Comparison of ENCODE assay signal across 17 cellular contexts in the genomic region with DNA sequence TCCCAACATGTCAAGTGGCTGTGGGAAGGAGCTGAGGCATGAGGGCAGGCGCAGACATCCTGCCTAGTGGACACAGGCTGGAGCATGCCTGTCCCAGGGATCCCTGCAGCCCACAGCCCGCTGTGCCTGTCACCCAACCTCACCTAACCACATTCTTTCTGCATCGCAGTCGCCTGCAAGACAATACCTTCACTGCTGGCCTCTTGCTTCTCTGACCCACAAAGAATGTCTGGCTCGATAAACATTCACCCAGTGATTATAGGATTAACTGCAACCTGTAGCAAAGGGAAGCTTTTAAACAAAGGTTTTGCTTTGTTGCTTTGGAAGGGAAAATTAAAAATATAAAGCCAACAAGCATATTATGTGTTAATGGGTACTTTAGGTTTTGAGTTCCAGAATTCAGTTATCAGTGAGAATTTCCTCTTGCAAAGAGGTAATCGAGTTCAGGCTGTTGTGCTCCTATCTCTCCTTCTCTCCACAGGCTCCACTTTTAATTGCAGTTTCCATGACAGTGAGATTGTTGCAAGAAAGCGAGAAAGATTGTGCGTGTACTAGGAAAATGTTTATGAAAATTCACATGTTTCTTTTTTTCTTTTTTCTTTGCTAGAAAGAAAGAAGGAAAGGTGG. TPM values are rescaled to one million over a fixed set of nuclear protein-coding genes. Genes with fewer than 3 reads are reported as not detected.
DNase-seq lines count a peak whose midpoint lies in the region; ATAC-seq lines count a peak whose summit lies in the region.
"Had no signal": no experiment of that assay in that cellular context is flagged by ENCODE, and none has a peak within 500 bp of the region (broad histone marks: within the 10 kb centered on the region; RNA-seq: fewer than 3 reads in every experiment).

No MANE protein-coding gene starts in this region.

- no peaks in the 10 kb centered on the region for H3K4me1 Mint-ChIP-seq in activated T-cell treated with anti-CD3 and anti-CD28 coated beads, Interleukin-2, amount 50 U/mL, for 72 hours (ENCODE audit: low read depth)

- no peak overlapping the region for H3K4me3 Mint-ChIP-seq in activated T-cell treated with anti-CD3 and anti-CD28 coated beads, Interleukin-2, amount 50 U/mL, for 72 hours
- H3K4me3 Mint-ChIP-seq: natural killer cell treated with Interleukin-12 subunit alpha and Interleukin-12 subunit beta and Interleukin-15 and Interleukin-18, amount 100 ng/mL, for 72 hours had no signal

- no peaks in the 10 kb centered on the region for H3K36me3 ChIP-seq in ES-I3 (ENCODE audit: insufficient read depth, low read length)

- peaks cover 8% of the 10 kb centered on the region for H3K27me3 Mint-ChIP-seq in activated T-cell treated with anti-CD3 and anti-CD28 coated beads, Interleukin-2, amount 50 U/mL, for 72 hours (ENCODE audit: low read depth)

- H3K9me3 Mint-ChIP-seq in activated T-cell treated with anti-CD3 and anti-CD28 coated beads, Interleukin-2, amount 50 U/mL, for 72 hours = peaks cover 0 to 2% of the 10 kb centered on the region in 2 donors
- H3K9me3 Mint-ChIP-seq: natural killer cell treated with Interleukin-12 subunit alpha and Interleukin-12 subunit beta and Interleukin-15 and Interleukin-18, amount 100 ng/mL, for 72 hours had no signal

- H3K9ac ChIP-seq in ES-I3 (ENCODE audit: low read depth, low read length) = peak overlapping the region; percentile 9; the same call in 1 of the 2 replicates

- ATAC-seq in esophagus mucosa (peak; percentile 98), GM21737 (IDR thresholded peaks at IDR 0.05; ENCODE audit: unreplicated experiment) (no peak), HG03039 (IDR thresholded peaks at IDR 0.05; ENCODE audit: unreplicated experiment) (no peak)
- no peak for ATAC-seq in activated T-cell treated with anti-CD3 and anti-CD28 coated beads, Interleukin-2, amount 50 U/mL, for 72 hours (replicated peaks in 1 of 2)
- ATAC-seq: natural killer cell treated with Interleukin-12 subunit alpha and Interleukin-12 subunit beta and Interleukin-15 and Interleukin-18, amount 100 ng/mL, for 72 hours had no signal

- H3K9me3 ChIP-seq in ES-I3 (ENCODE audit: control insufficient read depth, insufficient read depth, low read length) = no peaks in the 10 kb centered on the region

- peaks cover 20% of the 10 kb centered on the region for H3K4me1 ChIP-seq in ES-I3 (ENCODE audit: insufficient read depth, low read length)

- DNase-seq in M059J (ENCODE audit: low read depth) = peak; percentile 27
- DNase-seq in myocyte (ENCODE audit: low read depth) = peak; percentile 42
- DNase-seq in activated T-cell treated with anti-CD3 and anti-CD28 coated beads, Interleukin-2, amount 50 U/mL, for 72 hours = no peak
- no peak for DNase-seq in inferior parietal cortex (ENCODE audit: extremely low spot score)
- DNase-seq: activated CD4-positive, alpha-beta T cell treated with anti-CD3 and anti-CD28 coated beads, Interleukin-2, amount 50 U/mL, for 1 hour; activated gamma-delta T cell; caudate nucleus; Karpas-422; NCI-H2029; stimulated activated CD4-positive, alpha-beta T cell treated with anti-CD3 and anti-CD28 coated beads, Interleukin-15, amount 100 ng/mL, for 24 hours had no signal

- no peak overlapping the region for H3K27ac Mint-ChIP-seq in activated T-cell treated with anti-CD3 and anti-CD28 coated beads, Interleukin-2, amount 50 U/mL, for 72 hours
- H3K27ac Mint-ChIP-seq: natural killer cell treated with Interleukin-12 subunit alpha and Interleukin-12 subunit beta and Interleukin-15 and Interleukin-18, amount 100 ng/mL, for 72 hours had no signal

- H3K36me3 Mint-ChIP-seq in activated T-cell treated with anti-CD3 and anti-CD28 coated beads, Interleukin-2, amount 50 U/mL, for 72 hours (ENCODE audit: insufficient read depth in 2 of 2) = peaks cover 0 to 2% of the 10 kb centered on the region in 2 donors
- H3K36me3 Mint-ChIP-seq: natural killer cell treated with Interleukin-12 subunit alpha and Interleukin-12 subunit beta and Interleukin-15 and Interleukin-18, amount 100 ng/mL, for 72 hours had no signal

RNA-seq across cellular contexts. Expression of a gene that starts 40.0 kb away (rescaled TPM):
- not detected in 2 replicates for total RNA-seq in M059J (2014; rRNA removed; shearing (Covaris generic))
- total RNA-seq in esophagus mucosa = 0.08 TPM
- total RNA-seq in myocyte = not detected in 2 replicates
- not detected for polyA plus RNA-seq in myocyte (2012)
- under 1 TPM in 1 of 2 donors, not detected in 1; 0.07 TPM for total RNA-seq in activated T-cell treated with anti-CD3 and anti-CD28 coated beads, Interleukin-2, amount 50 U/mL, for 72 hours
- total RNA-seq: fibroblast of lung; natural killer cell treated with Interleukin-12 subunit alpha and Interleukin-12 subunit beta and Interleukin-15 and Interleukin-18, amount 100 ng/mL, for 72 hours; T-helper 2 cell treated with Interferon-gamma antibody and Interleukin-4, amounts not matched to agents 100 ng/mL and 5 ng/mL, for 36 hours had no signal
- polyA plus RNA-seq: fibroblast of lung had no signal

Comparison
In these comparisons a context has a peak if more than half of its experiments do, and no peak if none do; other contexts are left out.
1. DNase-seq: peak in M059J (single experiment) and myocyte (single experiment); none in activated T-cell treated with anti-CD3 and anti-CD28 coated beads, Interleukin-2, amount 50 U/mL, for 72 hours (0 of 2) and inferior parietal cortex (single experiment).